In genomic region chr18:64019922-64020756, GRCh38 we compare ENCODE assay signal across 19 cellular contexts.
"Had no signal": no experiment of that assay in that cellular context is flagged by ENCODE, and none has a peak within 500 bp of the region (broad histone marks: within the 10 kb centered on the region; RNA-seq: fewer than 3 reads in every experiment).

No MANE protein-coding gene starts in this region.

- H3K27ac ChIP-seq: coronary artery, lower lobe of right lung, neutrophil, parathyroid adenoma, upper lobe of right lung had no signal

- H3K27me3 Mint-ChIP-seq: activated B cell treated with CpG ODN at 0.5 μM for 24 hours; activated CD4-positive, alpha-beta memory T cell treated with anti-CD3 and anti-CD28 coated beads for 36 hours; activated T-helper 17 cell treated with anti-CD3 and anti-CD28 coated beads, Interleukin-2, amount 50 U/mL, for 72 hours; central memory CD8-positive, alpha-beta T cell; T-cell had no signal

- H3K27me3 ChIP-seq: neutrophil, upper lobe of right lung had no signal

- ATAC-seq: activated T-helper 17 cell treated with anti-CD3 and anti-CD28 coated beads, Interleukin-2, amount 50 U/mL, for 72 hours; left cardiac atrium; lower lobe of right lung; natural killer cell treated with Interleukin-12 subunit alpha and Interleukin-12 subunit beta and Interleukin-15 and Interleukin-18, amount 100 ng/mL, for 72 hours; T-cell; upper lobe of right lung had no signal

- H3K36me3 Mint-ChIP-seq: activated CD4-positive, alpha-beta memory T cell treated with anti-CD3 and anti-CD28 coated beads for 36 hours; activated naive CD8-positive, alpha-beta T cell treated with anti-CD3 and anti-CD28 coated beads, Interleukin-2, amount 10 ng/mL, durations not matched to agents 7 days and 5 days; mesothelial cell of epicardium; natural killer cell treated with Interleukin-12 subunit alpha and Interleukin-12 subunit beta and Interleukin-15 and Interleukin-18, amount 100 ng/mL, for 72 hours; T-cell had no signal

- H3K9me3 ChIP-seq: lower lobe of right lung, neutrophil, upper lobe of right lung had no signal

- DNase-seq: activated B cell treated with CpG ODN at 0.5 μM for 24 hours; activated CD4-positive, alpha-beta memory T cell treated with anti-CD3 and anti-CD28 coated beads for 36 hours; activated CD4-positive, alpha-beta T cell treated with anti-CD3 and anti-CD28 coated beads for 4 hours; activated naive CD4-positive, alpha-beta T cell; activated naive CD8-positive, alpha-beta T cell treated with anti-CD3 and anti-CD28 coated beads, Interleukin-2, amount 10 ng/mL, durations not matched to agents 7 days and 5 days; erythroblast; left cardiac atrium; lower lobe of right lung; stimulated activated CD8-positive, alpha-beta memory T cell treated with anti-CD3 and anti-CD28 coated beads, Interleukin-4, amount 100 ng/mL, for 48 hours; stimulated activated naive CD4-positive, alpha-beta T cell; T-cell; upper lobe of right lung had no signal

- H3K9ac ChIP-seq: parathyroid adenoma had no signal

- H3K27ac Mint-ChIP-seq: activated B cell treated with CpG ODN at 0.5 μM for 24 hours; activated CD4-positive, alpha-beta memory T cell treated with anti-CD3 and anti-CD28 coated beads for 36 hours; activated naive CD8-positive, alpha-beta T cell treated with anti-CD3 and anti-CD28 coated beads, Interleukin-2, amount 10 ng/mL, durations not matched to agents 7 days and 5 days; activated T-helper 17 cell treated with anti-CD3 and anti-CD28 coated beads, Interleukin-2, amount 50 U/mL, for 72 hours; mesothelial cell of epicardium; natural killer cell treated with Interleukin-12 subunit alpha and Interleukin-12 subunit beta and Interleukin-15 and Interleukin-18, amount 100 ng/mL, for 72 hours; T-cell had no signal

- H3K79me2 ChIP-seq: parathyroid adenoma had no signal

- H3K4me1 ChIP-seq: lower lobe of right lung, parathyroid adenoma, upper lobe of right lung had no signal

- H3K9me3 Mint-ChIP-seq: activated B cell treated with CpG ODN at 0.5 μM for 24 hours; activated CD4-positive, alpha-beta memory T cell treated with anti-CD3 and anti-CD28 coated beads for 36 hours; activated naive CD8-positive, alpha-beta T cell treated with anti-CD3 and anti-CD28 coated beads, Interleukin-2, amount 10 ng/mL, durations not matched to agents 7 days and 5 days; activated T-helper 17 cell treated with anti-CD3 and anti-CD28 coated beads, Interleukin-2, amount 50 U/mL, for 72 hours; central memory CD8-positive, alpha-beta T cell; mesothelial cell of epicardium; natural killer cell treated with Interleukin-12 subunit alpha and Interleukin-12 subunit beta and Interleukin-15 and Interleukin-18, amount 100 ng/mL, for 72 hours; T-cell had no signal

- H3K4me1 Mint-ChIP-seq: activated B cell treated with CpG ODN at 0.5 μM for 24 hours; activated naive CD8-positive, alpha-beta T cell treated with anti-CD3 and anti-CD28 coated beads, Interleukin-2, amount 10 ng/mL, durations not matched to agents 7 days and 5 days; activated T-helper 17 cell treated with anti-CD3 and anti-CD28 coated beads, Interleukin-2, amount 50 U/mL, for 72 hours; central memory CD8-positive, alpha-beta T cell; mesothelial cell of epicardium; T-cell had no signal

- H3K36me3 ChIP-seq: lower lobe of right lung, neutrophil, upper lobe of right lung had no signal

- H3K4me3 Mint-ChIP-seq: activated B cell treated with CpG ODN at 0.5 μM for 24 hours; activated CD4-positive, alpha-beta memory T cell treated with anti-CD3 and anti-CD28 coated beads for 36 hours; activated naive CD8-positive, alpha-beta T cell treated with anti-CD3 and anti-CD28 coated beads, Interleukin-2, amount 10 ng/mL, durations not matched to agents 7 days and 5 days; activated T-helper 17 cell treated with anti-CD3 and anti-CD28 coated beads, Interleukin-2, amount 50 U/mL, for 72 hours; central memory CD8-positive, alpha-beta T cell; mesothelial cell of epicardium; natural killer cell treated with Interleukin-12 subunit alpha and Interleukin-12 subunit beta and Interleukin-15 and Interleukin-18, amount 100 ng/mL, for 72 hours; T-cell had no signal

- H3K4me3 ChIP-seq: coronary artery, lower lobe of right lung, upper lobe of right lung had no signal

- H2AFZ ChIP-seq: parathyroid adenoma had no signal
